Comparison of ENCODE assay signal across 8 cellular contexts in genomic region chr5:52988335-52989024, GRCh38. TPM values are rescaled to one million over a fixed set of nuclear protein-coding genes. Genes with fewer than 3 reads are reported as not detected.
DNase-seq lines count a peak whose midpoint lies in the region; ATAC-seq, FAIRE-seq and TF ChIP-seq lines count a peak whose summit lies in the region.

No MANE protein-coding gene starts in this region.

- CTCF ChIA-PET in CD4-positive, alpha-beta T cell (lab: Charles Lee), result no interaction called here
- CTCF ChIA-PET in GM12878 (lab: Yijun Ruan, JAX), result no interaction called here

- POLR2A ChIA-PET in CD4-positive, alpha-beta T cell (lab: Charles Lee), result no interaction called here
- POLR2A ChIA-PET in GM12878 (lab: Charles Lee), result no interaction called here

- no peak overlapping the region for H3K27ac Mint-ChIP-seq in CD4-positive, alpha-beta T cell

- H3K36me3 ChIP-seq in GM12878 (ENCODE audit: control insufficient read depth in 2 of 2, insufficient read depth in 2 of 2, low read length in 1 of 2) (no peaks in the 10 kb centered on the region), suprapubic skin (no peaks in the 10 kb centered on the region)

- no peak for DNase-seq in CD4-positive, alpha-beta T cell
- DNase-seq in GM12878 (ENCODE audit: low read depth, low spot score) (no peak), suprapubic skin (ENCODE audit: low spot score in 2 of 2) (no peak), NCI-H2171 treated with DMSO at 0.1 percent for 48 hours (lab: John Stamatoyannopoulos, UW) (no peak), AG20443 (ENCODE audit: low spot score) (no peak), Kasumi-1 (lab: John Stamatoyannopoulos, UW) (no peak)

- H3K27me3 Mint-ChIP-seq in CD4-positive, alpha-beta T cell, result peaks cover 73% of the 10 kb centered on the region

- H3K9me3 Mint-ChIP-seq in CD4-positive, alpha-beta T cell, result no peaks in the 10 kb centered on the region

- H4K20me1 ChIP-seq in GM12878 (ENCODE audit: control insufficient read depth, insufficient read depth), result no peaks in the 10 kb centered on the region

- no peaks in the 10 kb centered on the region for H3K79me2 ChIP-seq in GM12878 (ENCODE audit: control insufficient read depth, insufficient read depth, low read length)

- no TSS peak for BruUV-seq in GM12878 (replicated peaks; lab: Mats Ljungman, UMichigan)

- ATAC-seq in CD4-positive, alpha-beta T cell (ENCODE audit: poor library complexity), result peak; percentile 20
- ATAC-seq in HG03432 (IDR thresholded peaks at IDR 0.05; ENCODE audit: unreplicated experiment) (peak; percentile 15), GM12878 (no peak; the same call in 2 of the 3 replicates)

- H3K27ac ChIP-seq in CD4-positive, alpha-beta T cell (ENCODE audit: low read depth, low read length), result no peak overlapping the region
- H3K27ac ChIP-seq in GM12878 (ENCODE audit: control insufficient read depth, insufficient read depth) (no peak overlapping the region), layer of hippocampus (ENCODE audit: low read depth, low read length) (peak overlapping the region; percentile 81), suprapubic skin (peak overlapping the region; percentile 80)

- in situ Hi-C loops in GM12878 (cut with MboI), result no loop called here

- H3K4me1 ChIP-seq in GM12878 (ENCODE audit: control insufficient read depth, insufficient read depth, low read length), result no peaks in the 10 kb centered on the region
- H3K4me1 ChIP-seq in suprapubic skin, result peaks cover 39% of the 10 kb centered on the region

- SMC1A ChIA-PET in GM12878 (lab: Charles Lee; ENCODE audit: uncharacterized antibody, unreplicated experiment), result interaction anchor here (2.0 kb wide), 1 partner anchor 39 kb away, joined by 7 read pairs; no protein-coding TSS in a partner anchor

- no peak for TF ChIP-seq RAD21 in GM12878 (IDR thresholded peaks at IDR 0.05; ENCODE audit: insufficient read depth, low read depth, low read length)

- no peak for TF ChIP-seq CTCF in CD4-positive, alpha-beta T cell (IDR thresholded peaks at IDR 0.05)
- TF ChIP-seq CTCF in GM12878 (IDR thresholded peaks at IDR 0.05 in 2 of 3, conservative IDR thresholded peaks at IDR 0.05 in 1 of 3; ENCODE audit: control insufficient read depth in 2 of 3, extremely low read depth in 1 of 3, insufficient read depth in 1 of 3, low read depth in 3 of 3, low read length in 3 of 3) (no peak), suprapubic skin (IDR thresholded peaks at IDR 0.05) (no peak)

- no peaks in the 10 kb centered on the region for H3K36me3 Mint-ChIP-seq in CD4-positive, alpha-beta T cell (ENCODE audit: low read depth)

- peak overlapping the region; percentile 70 for H3K4me3 Mint-ChIP-seq in CD4-positive, alpha-beta T cell

- no peak for TF ChIP-seq POLR2A in GM12878 (IDR thresholded peaks at IDR 0.05; ENCODE audit: low read depth, low read length)
- no peak for TF ChIP-seq POLR2A in suprapubic skin (IDR thresholded peaks at IDR 0.05)

- H3K4me3 ChIP-seq in GM12878 (no peak overlapping the region; the same call in 1 of the 2 replicates), suprapubic skin (peak overlapping the region; percentile 64)

- TF ChIP-seq EP300 in GM12878 (IDR thresholded peaks at IDR 0.05; ENCODE audit: borderline replicate concordance in 1 of 2, control insufficient read depth in 1 of 2, low read depth in 2 of 2, low read length in 2 of 2), result no peak
- TF ChIP-seq EP300 in suprapubic skin (IDR thresholded peaks at IDR 0.05), result no peak

- no peak for FAIRE-seq in GM12878 (lab: Jason Lieb, UNC)

- H3K4me1 Mint-ChIP-seq in CD4-positive, alpha-beta T cell (ENCODE audit: low read depth), result peaks cover 10% of the 10 kb centered on the region

- peak overlapping the region; percentile 83; the same call in 1 of the 2 replicates for H3K4me2 ChIP-seq in GM12878 (ENCODE audit: control insufficient read depth, insufficient read depth)

- RAD21 ChIA-PET in GM12878 (lab: Charles Lee; ENCODE audit: unreplicated experiment), result no interaction called here

- H2AFZ ChIP-seq in GM12878 (ENCODE audit: control insufficient read depth, low read depth, low read length), result no peak overlapping the region

- intact Hi-C loops in CD4-positive, alpha-beta T cell (cut with DNase I, micrococcal nuclease), result no loop called here
- intact Hi-C loops in GM12878 (cut with micrococcal nuclease; ENCODE audit: unreplicated experiment), result no loop called here

- H3K9ac ChIP-seq in GM12878 (ENCODE audit: control insufficient read depth, insufficient read depth, low read length), result no peak overlapping the region

- no peaks in the 10 kb centered on the region for H3K9me3 ChIP-seq in CD4-positive, alpha-beta T cell (ENCODE audit: control insufficient read depth, low read length)
- H3K9me3 ChIP-seq in GM12878 (replicated peaks; ENCODE audit: control insufficient read depth, insufficient read depth, low read length), result no peaks in the 10 kb centered on the region
- H3K9me3 ChIP-seq in suprapubic skin, result no peaks in the 10 kb centered on the region

- H3K27me3 ChIP-seq in CD4-positive, alpha-beta T cell (ENCODE audit: control insufficient read depth, insufficient read depth, low read length), result peaks cover 10% of the 10 kb centered on the region
- H3K27me3 ChIP-seq in GM12878 (replicated peaks in 1 of 2; ENCODE audit: control insufficient read depth in 2 of 2, insufficient read depth in 2 of 2, low read length in 1 of 2), result peaks cover 10 to 25% of the 10 kb centered on the region in 2 experiments
- no peaks in the 10 kb centered on the region for H3K27me3 ChIP-seq in layer of hippocampus (ENCODE audit: control insufficient read depth, insufficient read depth, low read length)
- no peaks in the 10 kb centered on the region for H3K27me3 ChIP-seq in suprapubic skin

- WGBS in GM12878 (ENCODE audit: insufficient coverage, insufficient replicate concordance, low lambda C conversion rate, missing lambda C conversion rate), result 8% methylated on average over 15 of the region's 16 CpGs
- WGBS in suprapubic skin, result 8% methylated on average over 9 of the region's 16 CpGs

TF ChIP-seq in GM12878, 131 proteins besides CTCF, POLR2A, EP300 and RAD21:
- TF ChIP-seq SIX5 (IDR thresholded peaks at IDR 0.05; ENCODE audit: low read depth, low read length, severe bottlenecking), result no peak
- TF ChIP-seq EZH2 (IDR thresholded peaks at IDR 0.05; ENCODE audit: borderline replicate concordance, control insufficient read depth, low read depth, low read length), result 0 out of 2 replicates have a peak, but pooled peaks have one; percentile 64
- peak; percentile 84 for TF ChIP-seq SUZ12 (IDR thresholded peaks at IDR 0.05; ENCODE audit: unreplicated experiment)
- 0 out of 2 replicates have a peak, but pooled peaks have one; percentile 6 for TF ChIP-seq IKZF1 (conservative IDR thresholded peaks at IDR 0.05)
- no peak for TF ChIP-seq ZNF592 (IDR thresholded peaks at IDR 0.05)

RNA-seq across cellular contexts. Expression of gene ITGA2, which starts 0.7 kb away (rescaled TPM):
- under 1 TPM; 0.03 to 0.11 TPM for total RNA-seq in CD4-positive, alpha-beta T cell
- total RNA-seq in GM12878 (2013; cell fraction: nucleolus; rRNA removed), result not detected in 2 replicates
- total RNA-seq in GM12878 (2014; rRNA removed) (not detected in 2 replicates), GM12878 (2014; rRNA removed; fragmentation: Illumina TruSeq; extraction: Trizol) (not detected in 2 replicates), GM12878 (2021) (0.13 TPM in 2 replicates), suprapubic skin (10 to 100 TPM; 29.3 to 54.5 (median 34.3) TPM)
- polyA plus RNA-seq in GM12878 (2011; ENCODE audit: low read depth), result 0.07 TPM
- polyA plus RNA-seq in GM12878 (2011; rRNA removed) (0.01 TPM in 1 of 2 replicates, not detected in the other), GM12878 (2014; fragmentation: Illumina TruSeq; extraction: Trizol) (not detected in 2 replicates), GM12878 (2014; fragmentation: Nextera tagmentation; extraction: Ambion mirVana) (under 1 TPM in 1 of 2 experiments, not detected in 1; under 0.01 TPM), GM12878 (2014; rRNA removed) (0.04 TPM in 1 of 2 replicates, not detected in the other), GM12878 (2016; fragmentation: Nextera tagmentation; extraction: Ambion mirVana) (not detected)
- under 0.01 TPM in 1 of 2 replicates, not detected in the other for polyA plus RNA-seq in GM12878 (2011; cell fraction: cytosol; rRNA removed)
- polyA plus RNA-seq in GM12878 (2011; cell fraction: nucleus; rRNA removed), result not detected in 2 replicates
- 0.04 and 0.07 TPM in 2 replicates for polyA plus RNA-seq in GM12878 (2012)
- not detected in 2 replicates for polyA minus RNA-seq in GM12878 (2011; rRNA and poly(A)+ RNA removed)
- not detected in 2 replicates for polyA minus RNA-seq in GM12878 (2011; cell fraction: cytosol; rRNA and poly(A)+ RNA removed)
- not detected in 2 replicates for polyA minus RNA-seq in GM12878 (2011; cell fraction: nucleus; rRNA and poly(A)+ RNA removed)

Comparison
In these comparisons a context has a peak if more than half of its experiments do, and no peak if none do; other contexts are left out.
1. H3K27ac ChIP-seq: peak in layer of hippocampus (single experiment) and suprapubic skin (single experiment); none in CD4-positive, alpha-beta T cell (single experiment) and GM12878 (single experiment).
2. RNA of gene ITGA2, which starts 0.7 kb away (total RNA-seq): 29.3 to 54.5 TPM in suprapubic skin; 0.03 to 0.11 TPM in CD4-positive, alpha-beta T cell and 0.13 TPM in GM12878; every median in the first group is over 10 times any median in the second.